Comparison of ENCODE assay signal across 9 cellular contexts in the genomic region with DNA sequence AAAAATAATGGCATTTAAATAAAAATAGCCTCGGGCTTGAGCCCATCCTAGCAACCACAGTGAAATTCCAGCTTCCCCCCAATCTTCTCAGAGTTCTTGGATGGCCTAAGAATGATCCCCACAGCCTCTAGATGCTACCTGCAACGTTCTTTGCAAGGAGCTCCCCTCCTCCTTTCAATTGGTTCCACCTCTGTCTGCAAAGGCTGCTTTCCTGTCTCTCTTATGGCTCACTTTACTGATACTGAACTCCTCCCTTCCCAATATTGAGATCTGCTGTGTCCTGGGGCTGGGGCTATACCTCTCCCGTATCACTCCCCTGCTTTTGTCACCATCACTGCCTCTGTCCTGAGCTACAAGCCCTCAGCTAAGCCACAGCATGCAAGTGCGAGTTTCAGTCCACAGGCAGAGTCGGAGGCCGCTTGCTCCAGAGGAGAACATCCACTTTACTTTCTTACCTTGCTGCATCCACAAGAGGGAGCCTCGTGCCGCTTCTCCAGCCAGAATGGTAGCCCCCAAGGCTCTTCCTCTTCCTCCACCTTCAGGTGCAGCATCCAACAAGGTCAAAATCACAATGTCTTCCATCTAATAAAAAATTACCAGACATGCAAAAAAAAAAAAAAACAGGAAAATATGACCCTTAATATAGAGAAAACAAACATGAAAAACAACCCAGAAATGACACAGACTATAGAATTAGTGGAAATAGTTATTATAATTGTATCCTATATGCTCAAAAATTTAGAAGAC. TPM values are rescaled to one million over a fixed set of nuclear protein-coding genes. Genes with fewer than 3 reads are reported as not detected.
DNase-seq lines count a peak whose midpoint lies in the region; ATAC-seq and TF ChIP-seq lines count a peak whose summit lies in the region.
"Had no signal": no experiment of that assay in that cellular context is flagged by ENCODE, and none has a peak within 500 bp of the region (broad histone marks: within the 10 kb centered on the region; RNA-seq: fewer than 3 reads in every experiment).

No MANE protein-coding gene starts in this region.

- H2BK15ac ChIP-seq in H9 (ENCODE audit: low read depth, low read length), result no peak overlapping the region

- H2BK5ac ChIP-seq in H9 (ENCODE audit: insufficient read length, low read length), result no peak overlapping the region

- H4K91ac ChIP-seq in H9 (ENCODE audit: insufficient read length, low read depth, low read length), result no peak overlapping the region

- H3K9me3 ChIP-seq in H9 (ENCODE audit: control insufficient read depth, low read depth, low read length), result no peaks in the 10 kb centered on the region

- H3K4me3 ChIP-seq in epithelial cell of esophagus (ENCODE audit: low read length), result no peak overlapping the region

- intact Hi-C loops in Calu3 (cut with micrococcal nuclease; ENCODE audit: unreplicated experiment), result no loop called here

- H2BK12ac ChIP-seq in H9 (ENCODE audit: insufficient read length, low read depth, low read length), result no peak overlapping the region

- no peaks in the 10 kb centered on the region for H3K27me3 Mint-ChIP-seq in Calu3 (ENCODE audit: unreplicated experiment)
- no peaks in the 10 kb centered on the region for H3K27me3 Mint-ChIP-seq in H9 (ENCODE audit: low read depth)
- H3K27me3 Mint-ChIP-seq in type B pancreatic cell, result peaks cover 4% of the 10 kb centered on the region
- peaks cover 12 to 23% of the 10 kb centered on the region in 2 donors for H3K27me3 Mint-ChIP-seq in natural killer cell treated with Interleukin-12 subunit alpha and Interleukin-12 subunit beta and Interleukin-15 and Interleukin-18, amount 100 ng/mL, for 72 hours
- no peaks in the 10 kb centered on the region for H3K27me3 Mint-ChIP-seq in T-helper 2 cell treated with Interferon-gamma antibody and Interleukin-4, amounts not matched to agents 5 μg/mL and 100 μg/mL, for 36 hours (ENCODE audit: low read depth)

- H3K27ac Mint-ChIP-seq in Calu3 (ENCODE audit: unreplicated experiment) (no peak overlapping the region), H9 (no peak overlapping the region; a peak in 1 of 7 replicates), type B pancreatic cell (no peak overlapping the region)
- H3K27ac Mint-ChIP-seq in natural killer cell treated with Interleukin-12 subunit alpha and Interleukin-12 subunit beta and Interleukin-15 and Interleukin-18, amount 100 ng/mL, for 72 hours, result no peak overlapping the region
- H3K27ac Mint-ChIP-seq in T-helper 2 cell treated with Interferon-gamma antibody and Interleukin-4, amounts not matched to agents 5 μg/mL and 100 μg/mL, for 36 hours, result no peak overlapping the region
- H3K27ac Mint-ChIP-seq: activated B cell treated with CpG ODN at 0.5 μM for 24 hours had no signal

- CTCF ChIA-PET in Calu3 (lab: Charles Lee), result no interaction called here

- no peak overlapping the region for H4K5ac ChIP-seq in H9 (ENCODE audit: insufficient read length, low read depth, low read length)

- no TSS peak for BruUV-seq in Calu3 (replicated peaks; lab: Mats Ljungman, UMichigan)

- H3K23me2 ChIP-seq in H9 (ENCODE audit: insufficient read length, low read depth, low read length, poor library complexity, severe bottlenecking), result no peaks in the 10 kb centered on the region

- H3K4me3 Mint-ChIP-seq in Calu3 (ENCODE audit: low read depth, unreplicated experiment) (peak overlapping the region; percentile 50), H9 (no peak overlapping the region; a peak in 1 of 5 replicates), type B pancreatic cell (peak overlapping the region; percentile 64)
- H3K4me3 Mint-ChIP-seq in natural killer cell treated with Interleukin-12 subunit alpha and Interleukin-12 subunit beta and Interleukin-15 and Interleukin-18, amount 100 ng/mL, for 72 hours, result no peak overlapping the region
- H3K4me3 Mint-ChIP-seq in T-helper 2 cell treated with Interferon-gamma antibody and Interleukin-4, amounts not matched to agents 5 μg/mL and 100 μg/mL, for 36 hours, result no peak overlapping the region
- H3K4me3 Mint-ChIP-seq: activated B cell treated with CpG ODN at 0.5 μM for 24 hours had no signal

- H3K4ac ChIP-seq in H9 (ENCODE audit: low read depth, low read length), result no peak overlapping the region

- no peaks in the 10 kb centered on the region for H4K20me1 ChIP-seq in H9 (ENCODE audit: control insufficient read depth, insufficient read depth, insufficient read length)

- TF ChIP-seq CTCF in Calu3 (IDR thresholded peaks at IDR 0.05; ENCODE audit: unreplicated experiment) (peak; percentile 36), H9 (conservative IDR thresholded peaks at IDR 0.05) (peak; percentile 77), epithelial cell of esophagus (IDR thresholded peaks at IDR 0.05; ENCODE audit: insufficient read depth, low read depth, low read length, missing control alignments) (peak; percentile 73), type B pancreatic cell (conservative IDR thresholded peaks at IDR 0.05) (peak; percentile 76)

- no peak overlapping the region for H3K4me2 ChIP-seq in H9 (ENCODE audit: insufficient read depth, insufficient read length, low read length)

- H3K56ac ChIP-seq in H9 (ENCODE audit: insufficient read length, low read depth, low read length), result no peak overlapping the region

- no peak overlapping the region for H3K14ac ChIP-seq in H9 (ENCODE audit: insufficient read depth, low read length)

- H3T11ph ChIP-seq in H9 (ENCODE audit: low read length), result no peak overlapping the region

- H3K79me1 ChIP-seq in H9 (ENCODE audit: insufficient read depth, low read depth, low read length, poor library complexity, severe bottlenecking), result no peaks in the 10 kb centered on the region

- H2BK20ac ChIP-seq in H9 (ENCODE audit: low read depth, low read length, poor library complexity, severe bottlenecking), result no peak overlapping the region

- no peak overlapping the region for H4K8ac ChIP-seq in H9 (replicated peaks; ENCODE audit: insufficient read length, low read depth, low read length)

- no CpG with 5 or more reads among the region's 8 CpGs for WGBS in H9 (ENCODE audit: extremely low coverage, insufficient read length, low lambda C conversion rate)

- ATAC-seq in natural killer cell treated with Interleukin-12 subunit alpha and Interleukin-12 subunit beta and Interleukin-15 and Interleukin-18, amount 100 ng/mL, for 72 hours, result no peak

- DNase-seq in Calu3 (peak; percentile 53), H9 (peak; percentile 78), RPMI7951 (ENCODE audit: low read depth) (peak; percentile 29), epithelial cell of esophagus (ENCODE audit: low read depth) (peak; percentile 50), type B pancreatic cell (ENCODE audit: extremely low spot score, unreplicated experiment) (no peak), cerebellum (ENCODE audit: low spot score) (no peak)
- no peak for DNase-seq in natural killer cell treated with Interleukin-12 subunit alpha and Interleukin-12 subunit beta and Interleukin-15 and Interleukin-18, amount 100 ng/mL, for 72 hours (ENCODE audit: low spot score)
- no peak for DNase-seq in T-helper 2 cell treated with Interferon-gamma antibody and Interleukin-4, amounts not matched to agents 5 μg/mL and 100 μg/mL, for 36 hours (ENCODE audit: low spot score)
- DNase-seq: activated B cell treated with CpG ODN at 0.5 μM for 24 hours had no signal

- H2BK120ac ChIP-seq in H9 (ENCODE audit: low read depth, low read length, poor library complexity, severe bottlenecking), result no peak overlapping the region

- H3K9me3 Mint-ChIP-seq in Calu3 (ENCODE audit: low read depth, unreplicated experiment) (no peaks in the 10 kb centered on the region), H9 (no peaks in the 10 kb centered on the region), type B pancreatic cell (peaks cover 6% of the 10 kb centered on the region)
- peaks cover 4% of the 10 kb centered on the region for H3K9me3 Mint-ChIP-seq in natural killer cell treated with Interleukin-12 subunit alpha and Interleukin-12 subunit beta and Interleukin-15 and Interleukin-18, amount 100 ng/mL, for 72 hours
- H3K9me3 Mint-ChIP-seq in T-helper 2 cell treated with Interferon-gamma antibody and Interleukin-4, amounts not matched to agents 5 μg/mL and 100 μg/mL, for 36 hours, result no peaks in the 10 kb centered on the region

- H3K18ac ChIP-seq in H9 (ENCODE audit: insufficient read length, low read depth, low read length), result no peak overlapping the region

- H3K79me2 ChIP-seq in H9 (ENCODE audit: insufficient read depth, low read length), result no peaks in the 10 kb centered on the region

- H3K23ac ChIP-seq in H9 (ENCODE audit: insufficient read length, low read depth, low read length), result no peak overlapping the region

- no peak overlapping the region for H2AFZ ChIP-seq in H9 (ENCODE audit: low read length)

- H3K27me3 ChIP-seq in H9 (ENCODE audit: insufficient read depth, low read length), result no peaks in the 10 kb centered on the region

- no peak overlapping the region for H2AK5ac ChIP-seq in H9 (ENCODE audit: insufficient read length, low read length)

- no peak overlapping the region for H3K9ac ChIP-seq in H9 (ENCODE audit: extremely low read depth, insufficient read length, low read length)

- H3K4me1 ChIP-seq in H9 (ENCODE audit: insufficient read depth, low read length), result no peaks in the 10 kb centered on the region

- peaks cover 26% of the 10 kb centered on the region for H3K4me1 Mint-ChIP-seq in Calu3 (ENCODE audit: low read depth, unreplicated experiment)
- H3K4me1 Mint-ChIP-seq in H9, result peaks cover 9 to 13% of the 10 kb centered on the region in 2 experiments
- H3K4me1 Mint-ChIP-seq in type B pancreatic cell (ENCODE audit: unreplicated experiment), result peaks cover 5% of the 10 kb centered on the region
- no peaks in the 10 kb centered on the region for H3K4me1 Mint-ChIP-seq in natural killer cell treated with Interleukin-12 subunit alpha and Interleukin-12 subunit beta and Interleukin-15 and Interleukin-18, amount 100 ng/mL, for 72 hours (ENCODE audit: low read depth in 2 of 2)
- H3K4me1 Mint-ChIP-seq in T-helper 2 cell treated with Interferon-gamma antibody and Interleukin-4, amounts not matched to agents 5 μg/mL and 100 μg/mL, for 36 hours (ENCODE audit: low read depth), result no peaks in the 10 kb centered on the region
- H3K4me1 Mint-ChIP-seq: activated B cell treated with CpG ODN at 0.5 μM for 24 hours had no signal

- no peak overlapping the region for H3K27ac ChIP-seq in H9 (ENCODE audit: insufficient read length, low read depth, low read length)

- H3K36me3 Mint-ChIP-seq in Calu3 (ENCODE audit: insufficient read depth, unreplicated experiment) (no peaks in the 10 kb centered on the region), H9 (ENCODE audit: insufficient read depth in 1 of 3, low read depth in 3 of 3) (no peaks in the 10 kb centered on the region; a peak in 2 of 7 replicates), type B pancreatic cell (no peaks in the 10 kb centered on the region)
- no peaks in the 10 kb centered on the region for H3K36me3 Mint-ChIP-seq in natural killer cell treated with Interleukin-12 subunit alpha and Interleukin-12 subunit beta and Interleukin-15 and Interleukin-18, amount 100 ng/mL, for 72 hours
- no peaks in the 10 kb centered on the region for H3K36me3 Mint-ChIP-seq in T-helper 2 cell treated with Interferon-gamma antibody and Interleukin-4, amounts not matched to agents 5 μg/mL and 100 μg/mL, for 36 hours (ENCODE audit: low read depth)

RNA-seq across cellular contexts. Expression of gene TMEM45B, which starts 48.6 kb away (rescaled TPM):
- 16.1 and 17.7 TPM in 2 replicates for total RNA-seq in Calu3 (2022)
- 0.35 and 0.70 TPM in 2 replicates for total RNA-seq in H9 (2021)
- total RNA-seq in RPMI7951 (2014; rRNA removed; shearing (Covaris generic)), result not detected in 2 replicates
- 28.2 and 34.0 TPM in 2 replicates for total RNA-seq in type B pancreatic cell (ENCODE audit: low replicate concordance)
- not detected for total RNA-seq in natural killer cell treated with Interleukin-12 subunit alpha and Interleukin-12 subunit beta and Interleukin-15 and Interleukin-18, amount 100 ng/mL, for 72 hours
- total RNA-seq in cerebellum, result 0.64 TPM
- total RNA-seq: activated B cell treated with CpG ODN at 0.5 μM for 24 hours had no signal

Comparison
In these comparisons a context has a peak if more than half of its experiments do, and no peak if none do; other contexts are left out.
1. DNase-seq: peak in Calu3 (single experiment), H9 (single experiment), RPMI7951 (single experiment) and epithelial cell of esophagus (single experiment); none in type B pancreatic cell (single experiment), natural killer cell treated with Interleukin-12 subunit alpha and Interleukin-12 subunit beta and Interleukin-15 and Interleukin-18, amount 100 ng/mL, for 72 hours (single experiment), cerebellum (single experiment) and T-helper 2 cell treated with Interferon-gamma antibody and Interleukin-4, amounts not matched to agents 5 μg/mL and 100 μg/mL, for 36 hours (single experiment).
2. H3K4me3 Mint-ChIP-seq: peak in Calu3 (single experiment) and type B pancreatic cell (single experiment); none in H9 (0 of 2), natural killer cell treated with Interleukin-12 subunit alpha and Interleukin-12 subunit beta and Interleukin-15 and Interleukin-18, amount 100 ng/mL, for 72 hours (single experiment) and T-helper 2 cell treated with Interferon-gamma antibody and Interleukin-4, amounts not matched to agents 5 μg/mL and 100 μg/mL, for 36 hours (single experiment).
3. RNA of gene TMEM45B, which starts 48.6 kb away (total RNA-seq): 28.2 to 34.0 TPM in type B pancreatic cell and 16.1 to 17.7 TPM in Calu3; 0.35 to 0.70 TPM in H9, 0.64 TPM in cerebellum (single experiment), not detected in natural killer cell treated with Interleukin-12 subunit alpha and Interleukin-12 subunit beta and Interleukin-15 and Interleukin-18, amount 100 ng/mL, for 72 hours and not detected in RPMI7951; every median in the first group is over 10 times any median in the second.
4. Peak in every context shown above with its lines, with median percentiles within 50 percentile points of each other: CTCF ChIP-seq.